In the genomic region with DNA sequence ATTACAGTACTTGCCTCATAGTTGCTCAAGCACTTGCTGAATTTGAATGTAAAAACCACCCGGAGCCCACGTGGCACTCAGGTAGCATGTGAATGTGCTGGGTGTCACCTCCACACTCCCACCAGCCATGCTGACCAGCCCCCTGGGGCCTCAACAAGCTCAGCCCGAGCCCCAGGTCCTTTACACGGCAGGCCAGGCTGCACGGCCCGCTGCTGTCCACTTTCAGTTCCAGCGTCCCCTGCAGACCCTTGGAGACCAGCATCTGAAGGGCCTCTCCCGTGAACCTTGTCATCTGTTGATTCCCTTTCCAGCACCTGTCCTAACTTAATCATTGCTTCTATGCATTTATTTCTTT, we compare ENCODE assay signal across 2 cellular contexts.
TF ChIP-seq lines count a peak whose summit lies in the region.

No MANE protein-coding gene starts in this region.

TF ChIP-seq in SK-N-SH, 30 proteins besides CTCF, POLR2A, EP300 and RAD21 (continued from another document):
- TF ChIP-seq, protein P1, sequence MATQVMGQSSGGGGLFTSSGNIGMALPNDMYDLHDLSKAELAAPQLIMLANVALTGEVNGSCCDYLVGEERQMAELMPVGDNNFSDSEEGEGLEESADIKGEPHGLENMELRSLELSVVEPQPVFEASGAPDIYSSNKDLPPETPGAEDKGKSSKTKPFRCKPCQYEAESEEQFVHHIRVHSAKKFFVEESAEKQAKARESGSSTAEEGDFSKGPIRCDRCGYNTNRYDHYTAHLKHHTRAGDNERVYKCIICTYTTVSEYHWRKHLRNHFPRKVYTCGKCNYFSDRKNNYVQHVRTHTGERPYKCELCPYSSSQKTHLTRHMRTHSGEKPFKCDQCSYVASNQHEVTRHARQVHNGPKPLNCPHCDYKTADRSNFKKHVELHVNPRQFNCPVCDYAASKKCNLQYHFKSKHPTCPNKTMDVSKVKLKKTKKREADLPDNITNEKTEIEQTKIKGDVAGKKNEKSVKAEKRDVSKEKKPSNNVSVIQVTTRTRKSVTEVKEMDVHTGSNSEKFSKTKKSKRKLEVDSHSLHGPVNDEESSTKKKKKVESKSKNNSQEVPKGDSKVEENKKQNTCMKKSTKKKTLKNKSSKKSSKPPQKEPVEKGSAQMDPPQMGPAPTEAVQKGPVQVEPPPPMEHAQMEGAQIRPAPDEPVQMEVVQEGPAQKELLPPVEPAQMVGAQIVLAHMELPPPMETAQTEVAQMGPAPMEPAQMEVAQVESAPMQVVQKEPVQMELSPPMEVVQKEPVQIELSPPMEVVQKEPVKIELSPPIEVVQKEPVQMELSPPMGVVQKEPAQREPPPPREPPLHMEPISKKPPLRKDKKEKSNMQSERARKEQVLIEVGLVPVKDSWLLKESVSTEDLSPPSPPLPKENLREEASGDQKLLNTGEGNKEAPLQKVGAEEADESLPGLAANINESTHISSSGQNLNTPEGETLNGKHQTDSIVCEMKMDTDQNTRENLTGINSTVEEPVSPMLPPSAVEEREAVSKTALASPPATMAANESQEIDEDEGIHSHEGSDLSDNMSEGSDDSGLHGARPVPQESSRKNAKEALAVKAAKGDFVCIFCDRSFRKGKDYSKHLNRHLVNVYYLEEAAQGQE (IDR thresholded peaks at IDR 0.05; ENCODE audit: low read depth, low read length): no peak
- TF ChIP-seq SIN3A (IDR thresholded peaks at IDR 0.05; ENCODE audit: borderline replicate concordance, low read depth, low read length) (no peak), NFIC (IDR thresholded peaks at IDR 0.05; ENCODE audit: borderline replicate concordance) (no peak), MXI1 (IDR thresholded peaks at IDR 0.05; ENCODE audit: low read depth, low read length) (no peak)
- TF ChIP-seq, protein P2, sequence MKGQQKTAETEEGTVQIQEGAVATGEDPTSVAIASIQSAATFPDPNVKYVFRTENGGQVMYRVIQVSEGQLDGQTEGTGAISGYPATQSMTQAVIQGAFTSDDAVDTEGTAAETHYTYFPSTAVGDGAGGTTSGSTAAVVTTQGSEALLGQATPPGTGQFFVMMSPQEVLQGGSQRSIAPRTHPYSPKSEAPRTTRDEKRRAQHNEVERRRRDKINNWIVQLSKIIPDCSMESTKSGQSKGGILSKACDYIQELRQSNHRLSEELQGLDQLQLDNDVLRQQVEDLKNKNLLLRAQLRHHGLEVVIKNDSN (IDR thresholded peaks at IDR 0.05; ENCODE audit: borderline replicate concordance, low read depth): no peak

TF ChIP-seq in SK-N-SH treated with all-trans-retinoic acid at 6 μM for 48 hours, 23 proteins besides CTCF, POLR2A, EP300 and RAD21 (continued from another document):
- TF ChIP-seq, protein P3, sequence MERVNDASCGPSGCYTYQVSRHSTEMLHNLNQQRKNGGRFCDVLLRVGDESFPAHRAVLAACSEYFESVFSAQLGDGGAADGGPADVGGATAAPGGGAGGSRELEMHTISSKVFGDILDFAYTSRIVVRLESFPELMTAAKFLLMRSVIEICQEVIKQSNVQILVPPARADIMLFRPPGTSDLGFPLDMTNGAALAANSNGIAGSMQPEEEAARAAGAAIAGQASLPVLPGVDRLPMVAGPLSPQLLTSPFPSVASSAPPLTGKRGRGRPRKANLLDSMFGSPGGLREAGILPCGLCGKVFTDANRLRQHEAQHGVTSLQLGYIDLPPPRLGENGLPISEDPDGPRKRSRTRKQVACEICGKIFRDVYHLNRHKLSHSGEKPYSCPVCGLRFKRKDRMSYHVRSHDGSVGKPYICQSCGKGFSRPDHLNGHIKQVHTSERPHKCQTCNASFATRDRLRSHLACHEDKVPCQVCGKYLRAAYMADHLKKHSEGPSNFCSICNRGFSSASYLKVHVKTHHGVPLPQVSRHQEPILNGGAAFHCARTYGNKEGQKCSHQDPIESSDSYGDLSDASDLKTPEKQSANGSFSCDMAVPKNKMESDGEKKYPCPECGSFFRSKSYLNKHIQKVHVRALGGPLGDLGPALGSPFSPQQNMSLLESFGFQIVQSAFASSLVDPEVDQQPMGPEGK (CRISPR knock-in tag; IDR thresholded peaks at IDR 0.05; ENCODE audit: borderline replicate concordance): no peak
- TF ChIP-seq PPARA (CRISPR knock-in tag; IDR thresholded peaks at IDR 0.05; ENCODE audit: borderline replicate concordance) (no peak), ZC3H10 (CRISPR knock-in tag; IDR thresholded peaks at IDR 0.05) (no peak), RARB (CRISPR knock-in tag; IDR thresholded peaks at IDR 0.05) (no peak)
TF ChIP-seq in SK-N-SH treated with all-trans-retinoic acid at 6 μM for 48 hours: peak in this region for 0.
